In the genomic region with DNA sequence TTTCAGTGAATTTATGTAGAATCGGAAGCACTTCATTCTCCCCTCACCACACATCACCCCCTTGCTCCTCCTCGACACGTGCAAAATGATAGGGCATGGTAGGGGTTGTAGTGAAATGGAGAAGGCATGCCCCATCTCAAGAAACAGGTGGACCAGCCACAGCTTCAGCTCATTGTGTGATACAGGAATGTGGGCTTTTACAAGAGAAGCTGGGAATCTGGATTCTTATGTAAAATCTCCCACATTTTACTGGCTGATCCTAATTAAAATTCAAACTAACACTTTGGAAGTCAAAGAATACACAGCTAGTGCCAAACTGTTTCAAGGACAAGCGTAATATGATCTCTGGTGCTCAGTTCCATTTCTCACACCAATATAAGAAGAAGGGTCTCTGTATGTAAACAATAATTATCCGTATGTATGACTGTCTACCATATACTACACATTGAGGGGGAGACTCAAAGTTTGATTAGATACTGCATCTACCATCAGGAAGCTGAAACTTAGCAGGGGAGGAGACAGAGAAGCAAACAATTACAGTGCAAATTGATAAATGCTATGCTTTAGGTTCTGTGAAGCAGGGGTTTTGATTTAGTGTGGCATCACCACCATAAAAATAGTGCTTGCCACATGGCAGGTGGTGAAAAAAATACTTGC, we compare ENCODE assay signal across 8 cellular contexts. TPM values are rescaled to one million over a fixed set of nuclear protein-coding genes. Genes with fewer than 3 reads are reported as not detected.
DNase-seq lines count a peak whose midpoint lies in the region; ATAC-seq and TF ChIP-seq lines count a peak whose summit lies in the region.

No MANE protein-coding gene starts in this region.

- H3K4me3 ChIP-seq in HEK293 (ENCODE audit: low read depth, low read length), result no peak overlapping the region

- DNase-seq in NCI-H69 (lab: John Stamatoyannopoulos, UW) (peak; percentile 10), iPS-NIHi7 (ENCODE audit: extremely low spot score) (peak; percentile 62), GDM1 (lab: John Stamatoyannopoulos, UW) (no peak), NAMALWA (ENCODE audit: low spot score) (no peak)
- DNase-seq in activated naive CD4-positive, alpha-beta T cell treated with anti-CD3 and anti-CD28 coated beads, Interleukin-2, amount 50 U/mL, for 72 hours (ENCODE audit: low spot score in 2 of 2), result no peak
- no peak for DNase-seq in activated CD4-positive, alpha-beta T cell treated with anti-CD3 and anti-CD28 coated beads, Interleukin-2, amount 50 U/mL, for 4 hours

- H3K36me3 Mint-ChIP-seq in activated naive CD4-positive, alpha-beta T cell treated with anti-CD3 and anti-CD28 coated beads, Interleukin-2, amount 50 U/mL, for 72 hours, result peaks cover 5 to 26% of the 10 kb centered on the region in 2 donors

- H3K9me3 Mint-ChIP-seq in activated naive CD4-positive, alpha-beta T cell treated with anti-CD3 and anti-CD28 coated beads, Interleukin-2, amount 50 U/mL, for 72 hours, result peaks cover 0 to 12% of the 10 kb centered on the region in 2 donors

- peak; percentile 24 for ATAC-seq in GM18511 (IDR thresholded peaks at IDR 0.05; ENCODE audit: unreplicated experiment)
- no peak for ATAC-seq in activated naive CD4-positive, alpha-beta T cell treated with anti-CD3 and anti-CD28 coated beads, Interleukin-2, amount 50 U/mL, for 72 hours

- POLR2A ChIA-PET in HEK293 (lab: Yijun Ruan, JAX), result interaction anchor here (2.4 kb wide), 1 partner anchor 32 kb away, joined by 9 read pairs; no protein-coding TSS in a partner anchor

- H3K36me3 ChIP-seq in HEK293 (ENCODE audit: control insufficient read depth in 2 of 2, insufficient read depth in 1 of 2, low read length in 2 of 2), result no peaks in the 10 kb centered on the region

- no peak for TF ChIP-seq CTCF in HEK293 (tag by site-specific recombination; IDR thresholded peaks at IDR 0.05)

- H3K4me1 ChIP-seq in HEK293 (ENCODE audit: control insufficient read depth, insufficient read depth, low read length), result peaks cover 7% of the 10 kb centered on the region; the same call in 1 of the 2 replicates

- H3K9me3 ChIP-seq in HEK293 (ENCODE audit: control insufficient read depth, insufficient read depth, low read depth, low read length), result no peaks in the 10 kb centered on the region

- CTCF ChIA-PET in HEK293 (lab: Yijun Ruan, JAX), result interaction anchor here (0.6 to 7.3 kb wide), 3 partner anchors 29 to 54 kb away, joined by 3 to 54 read pairs (median 5); a partner anchor contains a TSS

- H3K27ac ChIP-seq in HEK293 (ENCODE audit: extremely low read depth, low read depth, low read length), result no peak overlapping the region

- H3K27ac Mint-ChIP-seq in activated naive CD4-positive, alpha-beta T cell treated with anti-CD3 and anti-CD28 coated beads, Interleukin-2, amount 50 U/mL, for 72 hours, result peak overlapping the region in 1 of 2 donors; percentile 11

TF ChIP-seq in HEK293, 187 proteins besides CTCF, POLR2A, EP300 and RAD21:
- TF ChIP-seq ZBTB20 (tag by site-specific recombination; IDR thresholded peaks at IDR 0.05), result peak; percentile 36; the same call in 1 of the 2 replicates
- TF ChIP-seq, protein P1, sequence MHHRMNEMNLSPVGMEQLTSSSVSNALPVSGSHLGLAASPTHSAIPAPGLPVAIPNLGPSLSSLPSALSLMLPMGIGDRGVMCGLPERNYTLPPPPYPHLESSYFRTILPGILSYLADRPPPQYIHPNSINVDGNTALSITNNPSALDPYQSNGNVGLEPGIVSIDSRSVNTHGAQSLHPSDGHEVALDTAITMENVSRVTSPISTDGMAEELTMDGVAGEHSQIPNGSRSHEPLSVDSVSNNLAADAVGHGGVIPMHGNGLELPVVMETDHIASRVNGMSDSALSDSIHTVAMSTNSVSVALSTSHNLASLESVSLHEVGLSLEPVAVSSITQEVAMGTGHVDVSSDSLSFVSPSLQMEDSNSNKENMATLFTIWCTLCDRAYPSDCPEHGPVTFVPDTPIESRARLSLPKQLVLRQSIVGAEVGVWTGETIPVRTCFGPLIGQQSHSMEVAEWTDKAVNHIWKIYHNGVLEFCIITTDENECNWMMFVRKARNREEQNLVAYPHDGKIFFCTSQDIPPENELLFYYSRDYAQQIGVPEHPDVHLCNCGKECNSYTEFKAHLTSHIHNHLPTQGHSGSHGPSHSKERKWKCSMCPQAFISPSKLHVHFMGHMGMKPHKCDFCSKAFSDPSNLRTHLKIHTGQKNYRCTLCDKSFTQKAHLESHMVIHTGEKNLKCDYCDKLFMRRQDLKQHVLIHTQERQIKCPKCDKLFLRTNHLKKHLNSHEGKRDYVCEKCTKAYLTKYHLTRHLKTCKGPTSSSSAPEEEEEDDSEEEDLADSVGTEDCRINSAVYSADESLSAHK (tag by site-specific recombination; IDR thresholded peaks at IDR 0.05), result peak; percentile 77
- TF ChIP-seq ZNF302 (tag by site-specific recombination; IDR thresholded peaks at IDR 0.05; ENCODE audit: low read depth), result no peak
- TF ChIP-seq SP7 (tag by site-specific recombination; IDR thresholded peaks at IDR 0.05), result peak; percentile 19; the same call in 1 of the 2 replicates

RNA-seq across cellular contexts. Expression of a gene that starts 24.3 kb away (rescaled TPM):
- 1 to 10 TPM; 3.6 to 4.4 TPM for total RNA-seq in activated naive CD4-positive, alpha-beta T cell treated with anti-CD3 and anti-CD28 coated beads, Interleukin-2, amount 50 U/mL, for 72 hours

Comparison
In these comparisons a context has a peak if more than half of its experiments do, and no peak if none do; other contexts are left out.
1. DNase-seq: peak in NCI-H69 (single experiment) and iPS-NIHi7 (single experiment); none in GDM1 (single experiment), activated naive CD4-positive, alpha-beta T cell treated with anti-CD3 and anti-CD28 coated beads, Interleukin-2, amount 50 U/mL, for 72 hours (0 of 2), activated CD4-positive, alpha-beta T cell treated with anti-CD3 and anti-CD28 coated beads, Interleukin-2, amount 50 U/mL, for 4 hours (0 of 2) and NAMALWA (single experiment).